Comparison of ENCODE assay signal across 9 cellular contexts in the genomic region with DNA sequence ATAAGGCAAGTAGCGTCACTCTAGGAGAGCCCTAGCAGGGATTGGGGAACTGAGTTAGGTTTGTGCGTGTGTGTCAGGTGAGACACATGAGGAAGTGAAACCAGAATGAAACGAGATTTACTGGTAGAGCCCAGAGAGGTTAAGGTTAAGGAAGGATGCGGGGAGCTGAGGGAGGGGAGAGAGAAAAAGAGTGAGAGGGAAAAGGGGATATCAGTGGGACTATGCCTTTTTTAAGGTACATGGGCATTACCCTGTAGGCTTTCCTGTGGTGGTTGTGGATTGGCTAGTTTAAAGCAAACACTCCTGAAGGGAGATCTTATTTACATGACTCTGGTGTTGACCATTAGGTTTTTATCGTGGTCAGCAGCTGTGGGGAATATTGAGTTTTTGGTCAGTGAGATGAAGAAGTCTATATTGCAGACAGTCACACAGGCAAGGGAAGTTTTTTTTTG. TPM values are rescaled to one million over a fixed set of nuclear protein-coding genes. Genes with fewer than 3 reads are reported as not detected.
DNase-seq lines count a peak whose midpoint lies in the region; ATAC-seq and TF ChIP-seq lines count a peak whose summit lies in the region.
"Had no signal": no experiment of that assay in that cellular context is flagged by ENCODE, and none has a peak within 500 bp of the region (broad histone marks: within the 10 kb centered on the region; RNA-seq: fewer than 3 reads in every experiment).

No MANE protein-coding gene starts in this region.

- no peak for DNase-seq in activated T-cell treated with anti-CD3 and anti-CD28 coated beads, Interleukin-2, amount 50 U/mL, for 24 hours
- DNase-seq in activated T-cell treated with anti-CD3 and anti-CD28 coated beads, Interleukin-2, amount 50 U/mL, for 48 hours = no peak
- peak; percentile 56 for DNase-seq in stimulated activated naive B cell treated with anti-CD40 and anti-IgM and Interleukin-4, amounts not matched to agents 10 μg/mL and 1 μg/mL and 100 μg/mL, for 72 hours
- DNase-seq in NCI-H1092 (lab: John Stamatoyannopoulos, UW) (no peak), mesothelial cell of epicardium (ENCODE audit: low spot score in 2 of 2, unreplicated experiment in 2 of 2) (no peak)
- DNase-seq in stimulated activated CD4-positive, alpha-beta T cell treated with anti-CD3 and anti-CD28 coated beads, Interleukin-1b, Interleukin-23, amount 100 ng/mL, for 48 hours = no peak
- DNase-seq: NCI-H2029 had no signal

- H3K27ac ChIP-seq in OCI-LY3 (ENCODE audit: low read length) = peak overlapping the region; percentile 47

- no peak overlapping the region for H2AFZ ChIP-seq in OCI-LY3 (ENCODE audit: low read depth, low read length)

- no peaks in the 10 kb centered on the region for H3K27me3 ChIP-seq in OCI-LY3 (ENCODE audit: low read depth, low read length)

- H3K27ac Mint-ChIP-seq in activated T-cell treated with anti-CD3 and anti-CD28 coated beads, Interleukin-2, amount 50 U/mL, for 24 hours = peak overlapping the region; percentile 56
- H3K27ac Mint-ChIP-seq in stimulated activated naive B cell treated with anti-CD40 and anti-IgM and Interleukin-4, amounts not matched to agents 10 μg/mL and 1 μg/mL and 100 μg/mL, for 72 hours = peak overlapping the region; percentile 66
- H3K27ac Mint-ChIP-seq in mesothelial cell of epicardium = no peak overlapping the region

- H3K4me2 ChIP-seq in OCI-LY3 (ENCODE audit: low read length) = peak overlapping the region; percentile 72

- H3K9ac ChIP-seq in OCI-LY3 (ENCODE audit: low read length) = no peak overlapping the region

- peaks cover 79% of the 10 kb centered on the region for H3K4me1 Mint-ChIP-seq in activated T-cell treated with anti-CD3 and anti-CD28 coated beads, Interleukin-2, amount 50 U/mL, for 24 hours (ENCODE audit: low read depth)
- peaks cover 28 to 53% of the 10 kb centered on the region in 2 donors for H3K4me1 Mint-ChIP-seq in stimulated activated naive B cell treated with anti-CD40 and anti-IgM and Interleukin-4, amounts not matched to agents 10 μg/mL and 1 μg/mL and 100 μg/mL, for 72 hours
- H3K4me1 Mint-ChIP-seq in mesothelial cell of epicardium = peaks cover 22% of the 10 kb centered on the region

- ATAC-seq in HG02884 (IDR thresholded peaks at IDR 0.05; ENCODE audit: unreplicated experiment) = peak; percentile 100
- peak; percentile 100 for ATAC-seq in stimulated activated naive B cell treated with anti-CD40 and anti-IgM and Interleukin-4, amounts not matched to agents 10 μg/mL and 1 μg/mL and 100 μg/mL, for 72 hours (replicated peaks)

- TF ChIP-seq CTCF in OCI-LY3 (IDR thresholded peaks at IDR 0.05; ENCODE audit: low read depth, low read length) (no peak), mesothelial cell of epicardium (IDR thresholded peaks at IDR 0.05; ENCODE audit: unreplicated experiment) (no peak)

- peaks cover 18% of the 10 kb centered on the region for H3K36me3 ChIP-seq in OCI-LY3 (replicated peaks; ENCODE audit: low read depth, low read length)

- H3K4me3 ChIP-seq in OCI-LY3 (ENCODE audit: low read length) = peak overlapping the region; percentile 43

- H3K27me3 Mint-ChIP-seq in activated T-cell treated with anti-CD3 and anti-CD28 coated beads, Interleukin-2, amount 50 U/mL, for 24 hours = no peaks in the 10 kb centered on the region
- no peaks in the 10 kb centered on the region for H3K27me3 Mint-ChIP-seq in stimulated activated naive B cell treated with anti-CD40 and anti-IgM and Interleukin-4, amounts not matched to agents 10 μg/mL and 1 μg/mL and 100 μg/mL, for 72 hours
- no peaks in the 10 kb centered on the region for H3K27me3 Mint-ChIP-seq in mesothelial cell of epicardium (ENCODE audit: low read depth)

- no peaks in the 10 kb centered on the region for H3K9me3 ChIP-seq in OCI-LY3 (ENCODE audit: insufficient read depth, low read length)

- peak overlapping the region; percentile 37 for H3K4me3 Mint-ChIP-seq in activated T-cell treated with anti-CD3 and anti-CD28 coated beads, Interleukin-2, amount 50 U/mL, for 24 hours
- H3K4me3 Mint-ChIP-seq in stimulated activated naive B cell treated with anti-CD40 and anti-IgM and Interleukin-4, amounts not matched to agents 10 μg/mL and 1 μg/mL and 100 μg/mL, for 72 hours = peak overlapping the region; percentile 34 to 43
- H3K4me3 Mint-ChIP-seq in mesothelial cell of epicardium = no peak overlapping the region

- peaks cover 15% of the 10 kb centered on the region for H4K20me1 ChIP-seq in OCI-LY3 (ENCODE audit: insufficient read depth, low read length)

- peaks cover 18% of the 10 kb centered on the region for H3K4me1 ChIP-seq in OCI-LY3 (ENCODE audit: low read length)

- H3K36me3 Mint-ChIP-seq in activated T-cell treated with anti-CD3 and anti-CD28 coated beads, Interleukin-2, amount 50 U/mL, for 24 hours (ENCODE audit: low read depth) = peaks cover 47% of the 10 kb centered on the region
- peaks cover 22 to 41% of the 10 kb centered on the region in 2 donors for H3K36me3 Mint-ChIP-seq in stimulated activated naive B cell treated with anti-CD40 and anti-IgM and Interleukin-4, amounts not matched to agents 10 μg/mL and 1 μg/mL and 100 μg/mL, for 72 hours
- peaks cover 12% of the 10 kb centered on the region for H3K36me3 Mint-ChIP-seq in mesothelial cell of epicardium

- peaks cover 12% of the 10 kb centered on the region for H3K9me3 Mint-ChIP-seq in activated T-cell treated with anti-CD3 and anti-CD28 coated beads, Interleukin-2, amount 50 U/mL, for 24 hours
- peaks cover 8 to 10% of the 10 kb centered on the region in 2 donors for H3K9me3 Mint-ChIP-seq in stimulated activated naive B cell treated with anti-CD40 and anti-IgM and Interleukin-4, amounts not matched to agents 10 μg/mL and 1 μg/mL and 100 μg/mL, for 72 hours
- H3K9me3 Mint-ChIP-seq in mesothelial cell of epicardium = no peaks in the 10 kb centered on the region

- H3K79me2 ChIP-seq in OCI-LY3 (ENCODE audit: low read length) = peaks cover 93% of the 10 kb centered on the region

RNA-seq across cellular contexts. Expression of gene ZDHHC17, which starts 13.9 kb away (rescaled TPM):
- total RNA-seq in mesothelial cell of epicardium = 61.7 to 66.4 TPM (median 65.5 TPM) in 3 replicates
